25 cellular contexts compared by ENCODE assay signal in the genomic region with DNA sequence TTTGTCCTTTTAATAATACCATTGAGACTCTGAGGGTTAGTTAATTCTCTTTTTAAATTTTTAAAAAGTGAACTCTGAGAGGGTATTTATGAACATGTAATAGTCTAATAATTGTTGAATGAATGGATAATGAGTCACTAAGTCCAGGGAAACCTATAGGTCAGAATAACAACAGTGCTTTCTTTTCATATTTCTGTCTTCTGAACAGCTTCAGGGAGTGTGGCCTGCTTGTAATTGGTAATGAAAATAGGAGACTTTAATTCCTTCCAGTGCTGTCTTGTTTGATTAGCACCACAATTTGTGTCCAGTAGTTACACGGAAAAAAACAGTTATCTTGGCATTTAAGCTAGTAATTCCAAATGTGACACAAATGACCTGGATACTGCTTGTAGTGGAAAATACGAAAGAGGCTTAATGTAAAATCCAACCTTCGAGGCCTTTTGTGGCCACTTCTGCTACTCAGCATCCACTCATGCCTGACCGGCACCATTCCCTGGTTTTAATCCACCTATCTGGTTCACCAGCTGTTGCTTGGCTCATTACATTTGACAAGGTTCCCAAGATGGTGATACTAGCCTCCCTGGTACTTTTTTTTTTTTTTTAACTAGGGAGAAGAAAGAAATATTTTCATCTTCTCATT.
DNase-seq lines count a peak whose midpoint lies in the region; ATAC-seq lines count a peak whose summit lies in the region.
"Had no signal": no experiment of that assay in that cellular context is flagged by ENCODE, and none has a peak within 500 bp of the region (broad histone marks: within the 10 kb centered on the region; RNA-seq: fewer than 3 reads in every experiment).

No MANE protein-coding gene starts in this region.

- DNase-seq in EL (peak; percentile 25), NCI-H82 (lab: John Stamatoyannopoulos, UW) (peak; percentile 96), glomerular visceral epithelial cell (ENCODE audit: extremely low spot score) (peak; percentile 69), right cardiac atrium (no peak)
- DNase-seq: activated CD4-positive, alpha-beta T cell treated with anti-CD3 and anti-CD28 coated beads for 1 hour; activated CD8-positive, alpha-beta T cell treated with anti-CD3 and anti-CD28 coated beads, Interleukin-2, amount 10 ng/mL, durations not matched to agents 7 days and 5 days; activated gamma-delta T cell; activated T-cell treated with anti-CD3 and anti-CD28 coated beads, Interleukin-2, amount 50 U/mL, for 1 hour; CD8-positive, alpha-beta T cell; effector CD4-positive, alpha-beta T cell; erythroblast; H9; Kasumi-1; NCI-H1694 treated with DMSO at 0.1 percent for 48 hours; ovary; PC-9; right lobe of liver; SHP77; stimulated activated CD4-positive, alpha-beta T cell treated with anti-CD3 and anti-CD28 coated beads, Interleukin-15, amount 100 ng/mL, for 24 hours; T-cell had no signal

- no peak overlapping the region for H3K9ac ChIP-seq in skeletal muscle satellite cell (ENCODE audit: low read depth, low read length)

- ATAC-seq in GM21528 (IDR thresholded peaks at IDR 0.05; ENCODE audit: low FRiP score, unreplicated experiment) (no peak), right cardiac atrium (no peak), HG03460 (IDR thresholded peaks at IDR 0.05; ENCODE audit: unreplicated experiment) (no peak)
- ATAC-seq: activated CD8-positive, alpha-beta T cell treated with anti-CD3 and anti-CD28 coated beads, Interleukin-2, amount 10 ng/mL, durations not matched to agents 7 days and 5 days; CD8-positive, alpha-beta T cell; natural killer cell treated with Interleukin-12 subunit alpha and Interleukin-12 subunit beta and Interleukin-15 and Interleukin-18, amount 100 ng/mL, for 72 hours; right lobe of liver; T-cell had no signal

- H3K27me3 ChIP-seq in skeletal muscle satellite cell (ENCODE audit: control insufficient read depth, insufficient read depth, low read length) (no peaks in the 10 kb centered on the region), right cardiac atrium (ENCODE audit: control insufficient read depth, insufficient read depth) (no peaks in the 10 kb centered on the region)
- H3K27me3 ChIP-seq: ovary, right lobe of liver had no signal

- peak overlapping the region; percentile 20 for H3K4me2 ChIP-seq in skeletal muscle satellite cell (ENCODE audit: low read length)
- H3K4me2 ChIP-seq: PC-9 had no signal

- H3K4me1 ChIP-seq in skeletal muscle satellite cell (ENCODE audit: control insufficient read depth, insufficient read depth, low read length) (peaks cover 6% of the 10 kb centered on the region), right cardiac atrium (ENCODE audit: control insufficient read depth, insufficient read depth, low read length) (no peaks in the 10 kb centered on the region)
- H3K4me1 ChIP-seq: right lobe of liver had no signal

- H3K36me3 ChIP-seq in skeletal muscle satellite cell (ENCODE audit: insufficient read depth, low read length) = no peaks in the 10 kb centered on the region
- H3K36me3 ChIP-seq: ovary, right lobe of liver had no signal

- no peak overlapping the region for H3K27ac ChIP-seq in right cardiac atrium (ENCODE audit: low read length)
- H3K27ac ChIP-seq: HL-60, ovary, PC-9, right lobe of liver had no signal

- H3K9me3 ChIP-seq in skeletal muscle satellite cell (replicated peaks; ENCODE audit: low read length) (no peaks in the 10 kb centered on the region), right cardiac atrium (ENCODE audit: control insufficient read depth, low read length) (no peaks in the 10 kb centered on the region)
- H3K9me3 ChIP-seq: ovary, right lobe of liver had no signal

- no peak overlapping the region for H3K4me3 ChIP-seq in skeletal muscle satellite cell (ENCODE audit: low read length)
- H3K4me3 ChIP-seq in right cardiac atrium (ENCODE audit: low read length) = no peak overlapping the region
- H3K4me3 ChIP-seq: ovary, PC-9, right lobe of liver had no signal

- intact Hi-C loops in right cardiac atrium (cut with DNase I) = no loop called here

- whole genome bisulfite sequencing in right cardiac atrium = 66% methylated on average over 4 of the region's 4 CpGs

Comparison
In these comparisons a context has a peak if more than half of its experiments do, and no peak if none do; other contexts are left out.
1. DNase-seq: peak in EL (single experiment), NCI-H82 (single experiment) and glomerular visceral epithelial cell (single experiment); none in right cardiac atrium (0 of 3).